In the genomic region with DNA sequence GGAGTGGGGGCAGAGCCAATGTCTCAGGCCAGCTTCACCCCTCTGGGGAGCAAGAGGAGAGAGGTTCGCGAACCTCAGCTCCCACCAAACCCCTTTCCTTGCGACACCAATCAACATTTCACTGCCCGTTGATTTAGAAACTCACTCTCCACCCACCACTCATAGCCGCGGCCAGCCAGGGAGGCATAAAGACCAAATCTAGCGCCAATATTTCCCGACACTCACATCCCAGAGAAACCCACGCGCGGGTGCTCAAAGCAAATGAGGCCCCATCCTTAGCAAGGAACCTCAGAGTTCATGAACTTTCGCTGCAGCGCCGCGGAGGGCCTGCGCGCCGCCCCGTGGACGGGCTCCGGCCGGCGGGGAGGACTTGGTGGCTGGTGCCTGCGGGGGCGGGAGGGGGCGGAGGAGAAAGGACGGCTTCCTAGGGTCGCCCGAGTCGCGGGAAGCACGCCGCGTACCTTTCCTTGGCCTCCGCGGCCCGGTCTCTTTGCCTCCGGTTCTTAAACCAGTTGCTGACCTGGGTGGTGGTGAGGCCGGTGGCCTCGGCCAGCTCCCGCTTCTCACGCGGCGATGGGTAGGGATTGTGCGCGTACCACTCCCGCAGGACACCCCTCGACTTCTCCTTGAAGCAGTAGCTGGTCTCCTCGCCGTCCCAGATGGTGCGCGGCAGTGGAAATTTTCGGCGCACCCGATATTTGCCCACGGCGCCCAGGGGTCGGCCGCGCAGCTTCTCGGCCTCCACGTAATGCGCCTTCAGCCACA, we compare ENCODE assay signal across 8 cellular contexts. TPM values are rescaled to one million over a fixed set of nuclear protein-coding genes. Genes with fewer than 3 reads are reported as not detected.
DNase-seq lines count a peak whose midpoint lies in the region; ATAC-seq and TF ChIP-seq lines count a peak whose summit lies in the region.

No MANE protein-coding gene starts in this region.

- no peak overlapping the region for H3K27ac Mint-ChIP-seq in activated naive CD4-positive, alpha-beta T cell treated with anti-CD3 and anti-CD28 coated beads for 36 hours
- peak overlapping the region; percentile 17 for H3K27ac Mint-ChIP-seq in activated T-cell treated with anti-CD3 and anti-CD28 coated beads, Interleukin-2, amount 50 U/mL, for 72 hours

- no peaks in the 10 kb centered on the region for H3K9me3 ChIP-seq in thyroid gland

- no peaks in the 10 kb centered on the region for H3K36me3 Mint-ChIP-seq in activated naive CD4-positive, alpha-beta T cell treated with anti-CD3 and anti-CD28 coated beads for 36 hours (ENCODE audit: low read depth)
- H3K36me3 Mint-ChIP-seq in activated T-cell treated with anti-CD3 and anti-CD28 coated beads, Interleukin-2, amount 50 U/mL, for 72 hours (ENCODE audit: insufficient read depth in 2 of 2): no peaks in the 10 kb centered on the region

- H3K4me3 Mint-ChIP-seq in activated naive CD4-positive, alpha-beta T cell treated with anti-CD3 and anti-CD28 coated beads for 36 hours: peak overlapping the region; percentile 38
- peak overlapping the region; percentile 69 to 81 for H3K4me3 Mint-ChIP-seq in activated T-cell treated with anti-CD3 and anti-CD28 coated beads, Interleukin-2, amount 50 U/mL, for 72 hours

- peaks cover 86% of the 10 kb centered on the region for H3K27me3 Mint-ChIP-seq in activated naive CD4-positive, alpha-beta T cell treated with anti-CD3 and anti-CD28 coated beads for 36 hours (ENCODE audit: low read depth)
- H3K27me3 Mint-ChIP-seq in activated T-cell treated with anti-CD3 and anti-CD28 coated beads, Interleukin-2, amount 50 U/mL, for 72 hours (ENCODE audit: low read depth): peaks cover 87% of the 10 kb centered on the region

- peaks cover 23 to 52% of the 10 kb centered on the region in 2 donors for H3K4me1 ChIP-seq in thyroid gland

- intact Hi-C loops in activated naive CD4-positive, alpha-beta T cell treated with anti-CD3 and anti-CD28 coated beads for 36 hours (cut with micrococcal nuclease): no loop called here
- intact Hi-C loops in thyroid gland (cut with DNase I): no loop called here

- ATAC-seq in activated T-cell treated with anti-CD3 and anti-CD28 coated beads, Interleukin-2, amount 50 U/mL, for 72 hours (replicated peaks in 1 of 2): no peak
- ATAC-seq in GM21390 (IDR thresholded peaks at IDR 0.05; ENCODE audit: unreplicated experiment) (no peak), GM18519 (IDR thresholded peaks at IDR 0.05; ENCODE audit: low FRiP score, unreplicated experiment) (no peak)

- peaks cover 61% of the 10 kb centered on the region for H3K27me3 ChIP-seq in thyroid gland

- H3K27ac ChIP-seq in thyroid gland: peak overlapping the region; percentile 10 to 46 (median 43)

- CTCF ChIA-PET in activated naive CD4-positive, alpha-beta T cell treated with anti-CD3 and anti-CD28 coated beads for 36 hours (lab: Charles Lee): interaction anchor here (1.0 kb wide), 1 partner anchor 24 kb away, joined by 9 read pairs; no protein-coding TSS in a partner anchor

- no peak for DNase-seq in activated naive CD4-positive, alpha-beta T cell treated with anti-CD3 and anti-CD28 coated beads for 36 hours
- DNase-seq in activated naive CD4-positive, alpha-beta T cell treated with Interleukin-2 at 50 U/mL for 16 hours: no peak
- no peak for DNase-seq in activated T-cell treated with anti-CD3 and anti-CD28 coated beads, Interleukin-2, amount 50 U/mL, for 72 hours
- DNase-seq in iPS-NIHi11 (ENCODE audit: low spot score): peak; percentile 34
- no peak for DNase-seq in thyroid gland
- DNase-seq in NCI-H187 (lab: John Stamatoyannopoulos, UW): no peak

- 2 to 4% methylated on average over 23 to 45 of the region's 63 CpGs for WGBS in thyroid gland, 2 donors

- H3K4me1 Mint-ChIP-seq in activated naive CD4-positive, alpha-beta T cell treated with anti-CD3 and anti-CD28 coated beads for 36 hours (ENCODE audit: low read depth): peaks cover 50% of the 10 kb centered on the region
- peaks cover 57% of the 10 kb centered on the region for H3K4me1 Mint-ChIP-seq in activated T-cell treated with anti-CD3 and anti-CD28 coated beads, Interleukin-2, amount 50 U/mL, for 72 hours (ENCODE audit: low read depth)

- H3K9me3 Mint-ChIP-seq in activated naive CD4-positive, alpha-beta T cell treated with anti-CD3 and anti-CD28 coated beads for 36 hours: no peaks in the 10 kb centered on the region
- no peaks in the 10 kb centered on the region for H3K9me3 Mint-ChIP-seq in activated T-cell treated with anti-CD3 and anti-CD28 coated beads, Interleukin-2, amount 50 U/mL, for 72 hours

- H3K36me3 ChIP-seq in thyroid gland: no peaks in the 10 kb centered on the region

- H3K4me3 ChIP-seq in thyroid gland (replicated peaks in 1 of 3): peak overlapping the region in 2 of 3 donors; percentile 24 to 35

- TF ChIP-seq CTCF in thyroid gland (IDR thresholded peaks at IDR 0.05): no peak

- no peak for TF ChIP-seq POLR2A in thyroid gland (IDR thresholded peaks at IDR 0.05)

RNA-seq across cellular contexts. Expression of a gene that starts 0.9 kb away (rescaled TPM):
- total RNA-seq in activated naive CD4-positive, alpha-beta T cell treated with anti-CD3 and anti-CD28 coated beads for 36 hours: not detected
- total RNA-seq in activated T-cell treated with anti-CD3 and anti-CD28 coated beads, Interleukin-2, amount 50 U/mL, for 72 hours: not detected
- total RNA-seq in thyroid gland: 1 to 10 TPM; 2.1 to 3.6 (median 2.7) TPM
